8 cellular contexts compared by ENCODE assay signal in genomic region chr9:136170291-136170901, GRCh38. TPM values are rescaled to one million over a fixed set of nuclear protein-coding genes. Genes with fewer than 3 reads are reported as not detected.
DNase-seq lines count a peak whose midpoint lies in the region; ATAC-seq lines count a peak whose summit lies in the region.

No MANE protein-coding gene starts in this region.

- peaks cover 11% of the 10 kb centered on the region for H3K27me3 ChIP-seq in SJCRH30

- DNase-seq in DMS 273 (lab: John Stamatoyannopoulos, UW; ENCODE audit: unreplicated experiment) (peak; percentile 64), DMS 273 treated with DMSO at 0.1 percent for 48 hours (lab: John Stamatoyannopoulos, UW) (no peak), SJCRH30 (peak; percentile 51 to 75), inferior parietal cortex (ENCODE audit: extremely low spot score) (peak; percentile 2), middle frontal gyrus (ENCODE audit: extremely low spot score, low spot score) (no peak)
- peak; percentile 54 for DNase-seq in activated naive CD4-positive, alpha-beta T cell treated with anti-CD3 and anti-CD28 coated beads, Interleukin-2, amount 50 U/mL, for 16 hours
- DNase-seq in stimulated activated CD4-positive, alpha-beta T cell treated with anti-CD3 and anti-CD28 coated beads, TNF-alpha, amount 100 ng/mL, for 48 hours (ENCODE audit: low read depth in 3 of 3): peak; percentile 31 to 45 (median 37)

- no peaks in the 10 kb centered on the region for H3K9me3 ChIP-seq in SJCRH30 (replicated peaks)

- no peak for ATAC-seq in GM21390 (IDR thresholded peaks at IDR 0.05; ENCODE audit: unreplicated experiment)

- no peak overlapping the region for H3K27ac ChIP-seq in SJCRH30

- peaks cover 13% of the 10 kb centered on the region for H3K4me1 ChIP-seq in SJCRH30

- H3K36me3 ChIP-seq in SJCRH30: no peaks in the 10 kb centered on the region

- no peak overlapping the region for H3K4me3 ChIP-seq in SJCRH30

RNA-seq across cellular contexts. Expression of gene LHX3, which starts 34.5 kb away (rescaled TPM):
- not detected in 2 replicates for total RNA-seq in SJCRH30 (2014; rRNA removed; shearing (Covaris generic))

RNA-seq across cellular contexts. Expression of gene TMEM250, which starts 51.7 kb away (rescaled TPM):
- 31.8 and 34.0 TPM in 2 replicates for total RNA-seq in SJCRH30 (2014; rRNA removed; shearing (Covaris generic))

Comparison
In these comparisons a context has a peak if more than half of its experiments do, and no peak if none do; other contexts are left out.
1. DNase-seq: peak in DMS 273 (single experiment), SJCRH30 (2 of 2), activated naive CD4-positive, alpha-beta T cell treated with anti-CD3 and anti-CD28 coated beads, Interleukin-2, amount 50 U/mL, for 16 hours (single experiment), inferior parietal cortex (single experiment) and stimulated activated CD4-positive, alpha-beta T cell treated with anti-CD3 and anti-CD28 coated beads, TNF-alpha, amount 100 ng/mL, for 48 hours (3 of 3); none in DMS 273 treated with DMSO at 0.1 percent for 48 hours (single experiment) and middle frontal gyrus (single experiment).